Comparison of ENCODE assay signal across 8 cellular contexts in genomic region chr2:217610411-217610814, GRCh38.
DNase-seq lines count a peak whose midpoint lies in the region; ATAC-seq lines count a peak whose summit lies in the region.

No MANE protein-coding gene starts in this region.

- H3K4me3 Mint-ChIP-seq in T-helper 2 cell treated with Interferon-gamma antibody and Interleukin-4, amounts not matched to agents 5 μg/mL and 100 μg/mL, for 36 hours, result peak overlapping the region; percentile 18
- no peak overlapping the region for H3K4me3 Mint-ChIP-seq in stimulated activated naive B cell treated with anti-CD40 and anti-IgM and Interleukin-4, amounts not matched to agents 10 μg/mL and 1 μg/mL and 100 μg/mL, for 72 hours

- H3K36me3 Mint-ChIP-seq in T-helper 2 cell treated with Interferon-gamma antibody and Interleukin-4, amounts not matched to agents 5 μg/mL and 100 μg/mL, for 36 hours (ENCODE audit: low read depth), result no peaks in the 10 kb centered on the region
- H3K36me3 Mint-ChIP-seq in stimulated activated naive B cell treated with anti-CD40 and anti-IgM and Interleukin-4, amounts not matched to agents 10 μg/mL and 1 μg/mL and 100 μg/mL, for 72 hours, result no peaks in the 10 kb centered on the region

- peaks cover 23% of the 10 kb centered on the region for H3K4me1 Mint-ChIP-seq in T-helper 2 cell treated with Interferon-gamma antibody and Interleukin-4, amounts not matched to agents 5 μg/mL and 100 μg/mL, for 36 hours (ENCODE audit: low read depth)
- peaks cover 6 to 15% of the 10 kb centered on the region in 2 donors for H3K4me1 Mint-ChIP-seq in stimulated activated naive B cell treated with anti-CD40 and anti-IgM and Interleukin-4, amounts not matched to agents 10 μg/mL and 1 μg/mL and 100 μg/mL, for 72 hours

- H3K27me3 Mint-ChIP-seq in T-helper 2 cell treated with Interferon-gamma antibody and Interleukin-4, amounts not matched to agents 5 μg/mL and 100 μg/mL, for 36 hours (ENCODE audit: low read depth), result no peaks in the 10 kb centered on the region
- peaks cover 8 to 11% of the 10 kb centered on the region in 2 donors for H3K27me3 Mint-ChIP-seq in stimulated activated naive B cell treated with anti-CD40 and anti-IgM and Interleukin-4, amounts not matched to agents 10 μg/mL and 1 μg/mL and 100 μg/mL, for 72 hours

- DNase-seq in T-helper 2 cell treated with Interferon-gamma antibody and Interleukin-4, amounts not matched to agents 5 μg/mL and 100 μg/mL, for 36 hours (ENCODE audit: low spot score), result peak; percentile 42
- DNase-seq in effector CD4-positive, alpha-beta T cell, result peak; percentile 16
- DNase-seq in stimulated activated naive B cell treated with anti-CD40 and anti-IgM and Interleukin-4, amounts not matched to agents 10 μg/mL and 1 μg/mL and 100 μg/mL, for 72 hours, result no peak
- DNase-seq in NCI-H82 treated with DMSO at 0.1 percent for 48 hours (lab: John Stamatoyannopoulos, UW; ENCODE audit: unreplicated experiment), result no peak
- no peak for DNase-seq in NCI-H1048 (lab: John Stamatoyannopoulos, UW)

- no peaks in the 10 kb centered on the region for H3K9me3 Mint-ChIP-seq in T-helper 2 cell treated with Interferon-gamma antibody and Interleukin-4, amounts not matched to agents 5 μg/mL and 100 μg/mL, for 36 hours
- no peaks in the 10 kb centered on the region for H3K9me3 Mint-ChIP-seq in stimulated activated naive B cell treated with anti-CD40 and anti-IgM and Interleukin-4, amounts not matched to agents 10 μg/mL and 1 μg/mL and 100 μg/mL, for 72 hours

- peak overlapping the region; percentile 83 for H3K27ac Mint-ChIP-seq in T-helper 2 cell treated with Interferon-gamma antibody and Interleukin-4, amounts not matched to agents 5 μg/mL and 100 μg/mL, for 36 hours
- H3K27ac Mint-ChIP-seq in stimulated activated naive B cell treated with anti-CD40 and anti-IgM and Interleukin-4, amounts not matched to agents 10 μg/mL and 1 μg/mL and 100 μg/mL, for 72 hours, result no peak overlapping the region

- peak; percentile 64 for ATAC-seq in HG02798 (IDR thresholded peaks at IDR 0.05; ENCODE audit: poor library complexity, unreplicated experiment)
- peak; percentile 55 to 60 for ATAC-seq in stimulated activated naive B cell treated with anti-CD40 and anti-IgM and Interleukin-4, amounts not matched to agents 10 μg/mL and 1 μg/mL and 100 μg/mL, for 72 hours (replicated peaks)
- no peak for ATAC-seq in GM19035 (IDR thresholded peaks at IDR 0.05; ENCODE audit: unreplicated experiment)
- no peak for ATAC-seq in GM21529 (IDR thresholded peaks at IDR 0.05; ENCODE audit: unreplicated experiment)

Comparison
In these comparisons a context has a peak if more than half of its experiments do, and no peak if none do; other contexts are left out.
1. ATAC-seq: peak in HG02798 (single experiment) and stimulated activated naive B cell treated with anti-CD40 and anti-IgM and Interleukin-4, amounts not matched to agents 10 μg/mL and 1 μg/mL and 100 μg/mL, for 72 hours (2 of 2); none in GM19035 (single experiment) and GM21529 (single experiment).
2. DNase-seq: peak in T-helper 2 cell treated with Interferon-gamma antibody and Interleukin-4, amounts not matched to agents 5 μg/mL and 100 μg/mL, for 36 hours (single experiment) and effector CD4-positive, alpha-beta T cell (single experiment); none in stimulated activated naive B cell treated with anti-CD40 and anti-IgM and Interleukin-4, amounts not matched to agents 10 μg/mL and 1 μg/mL and 100 μg/mL, for 72 hours (single experiment), NCI-H82 treated with DMSO at 0.1 percent for 48 hours (single experiment) and NCI-H1048 (single experiment).